ENCODE assay signal across 8 cellular contexts in the genomic region with DNA sequence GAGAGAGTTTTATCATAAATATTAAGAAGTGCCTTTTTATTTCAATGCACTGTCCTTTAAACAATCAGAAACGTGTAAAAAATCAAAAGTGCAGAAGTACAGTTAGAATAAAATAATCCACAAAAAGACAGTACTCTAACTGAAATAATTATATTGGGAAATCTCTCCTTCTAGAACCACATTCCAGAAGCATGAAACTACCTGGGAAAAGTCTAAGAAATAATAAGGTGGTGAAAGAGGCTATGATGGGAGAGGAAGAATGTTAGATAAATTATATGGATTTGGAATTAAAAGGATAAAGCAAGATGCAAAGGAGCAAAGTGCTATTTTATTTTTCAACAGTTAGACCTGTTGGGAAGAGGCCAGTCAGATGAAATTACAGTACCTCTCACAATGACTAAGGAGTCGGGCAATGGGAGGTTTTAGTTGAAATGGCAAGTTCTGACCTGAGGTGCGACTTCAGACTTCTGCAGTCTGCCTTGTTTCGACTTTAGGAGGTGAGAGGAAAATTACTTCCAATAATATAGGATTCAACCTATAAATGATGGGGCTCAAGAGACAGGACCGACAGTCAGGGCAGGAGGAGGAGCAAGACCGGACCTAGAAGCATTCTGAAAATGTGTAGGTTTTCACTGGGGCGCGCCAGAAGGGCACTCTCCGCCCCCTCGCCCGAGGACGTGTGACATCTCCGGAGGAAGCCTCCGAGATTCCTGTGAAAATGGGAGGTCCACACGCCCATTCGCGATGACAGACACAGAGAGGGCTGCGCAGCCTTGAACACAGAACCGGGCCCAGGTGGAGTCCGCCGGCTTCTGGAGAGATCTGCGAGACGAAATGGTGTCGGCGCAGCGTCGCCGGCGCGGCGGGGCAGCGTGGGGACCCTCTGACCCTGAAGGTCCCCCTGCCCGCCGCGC. TPM values are rescaled to one million over a fixed set of nuclear protein-coding genes. Genes with fewer than 3 reads are reported as not detected.
A peak's percentile ranks its signal among the peaks of the same experiment; 100 is the strongest.
DNase-seq lines count a peak whose midpoint lies in the region; ATAC-seq lines count a peak whose summit lies in the region.

No MANE protein-coding gene starts in this region.

- ATAC-seq in GM21423 (IDR thresholded peaks at IDR 0.05; ENCODE audit: unreplicated experiment) = peak; percentile 31

- DNase-seq in Daoy (ENCODE audit: low read depth) (peak; percentile 57), HT1080 (ENCODE audit: low read depth) (peak; percentile 74), T1000 (lab: John Stamatoyannopoulos, UW) (peak; percentile 10), cerebellar cortex (ENCODE audit: low spot score) (peak; percentile 70), kidney tubule cell (ENCODE audit: low spot score) (peak; percentile 68), epidermal melanocyte (ENCODE audit: insufficient read length, low spot score) (no peak)
- DNase-seq in stimulated activated CD4-positive, alpha-beta T cell treated with anti-CD3 and anti-CD28 coated beads, Interleukin-1b, Interleukin-23, amount 100 ng/mL, for 48 hours = peak; percentile 33

RNA-seq across cellular contexts. Expression of gene SPRYD7, which starts 0.7 kb away (rescaled TPM):
- total RNA-seq in Daoy (2014; rRNA removed; shearing (Covaris generic)) = 7.0 and 7.5 TPM in 2 replicates
- 12.5 and 15.8 TPM in 2 replicates for total RNA-seq in HT1080 (2014; rRNA removed; shearing (Covaris generic))
- polyA plus RNA-seq in HT1080 (2015; cell fraction: cytosol; rRNA removed) = 14.9 and 15.1 TPM in 2 replicates
- polyA plus RNA-seq in HT1080 (2015; cell fraction: nucleus; rRNA removed) = 7.3 TPM in 2 replicates
